Comparison of ENCODE assay signal across 9 cellular contexts in genomic region chr12:27975222-27976136, GRCh38. TPM values are rescaled to one million over a fixed set of nuclear protein-coding genes. Genes with fewer than 3 reads are reported as not detected.
DNase-seq lines count a peak whose midpoint lies in the region; ATAC-seq, FAIRE-seq and TF ChIP-seq lines count a peak whose summit lies in the region.
"Had no signal": no experiment of that assay in that cellular context is flagged by ENCODE, and none has a peak within 500 bp of the region (broad histone marks: within the 10 kb centered on the region; RNA-seq: fewer than 3 reads in every experiment).

No MANE protein-coding gene starts in this region.

- TF ChIP-seq CTCF in pancreas (IDR thresholded peaks at IDR 0.05): no peak

- intact Hi-C loops in pancreas (cut with DNase I): no loop called here

- peaks cover 0 to 17% (median 6%) of the 10 kb centered on the region in 4 donors for H3K27me3 ChIP-seq in pancreas

- no peaks in the 10 kb centered on the region for H3K36me3 ChIP-seq in pancreas

- no peak for FAIRE-seq in pancreas (lab: Jason Lieb, UNC)
- FAIRE-seq: endometrium had no signal

- H3K4me1 ChIP-seq in pancreas: no peaks in the 10 kb centered on the region

- peak overlapping the region in 3 of 4 donors; percentile 10 to 53 (median 32) for H3K4me3 ChIP-seq in pancreas

- ATAC-seq in pancreas: peak; percentile 66 to 83 (median 73)
- ATAC-seq in GM21423 (IDR thresholded peaks at IDR 0.05; ENCODE audit: unreplicated experiment): no peak
- ATAC-seq in GM19397 (IDR thresholded peaks at IDR 0.05; ENCODE audit: unreplicated experiment): no peak

- DNase-seq in DMS53 treated with DMSO at 0.1 percent for 48 hours (lab: John Stamatoyannopoulos, UW; ENCODE audit: unreplicated experiment) (peak; percentile 75), NCI-H69 (lab: John Stamatoyannopoulos, UW) (peak; percentile 10), epithelial cell of prostate (ENCODE audit: low read depth, low spot score) (no peak), pancreas (peak; percentile 23 to 70 (median 38)), DMS79 (lab: John Stamatoyannopoulos, UW) (no peak), NCI-H748 (lab: John Stamatoyannopoulos, UW; ENCODE audit: unreplicated experiment) (no peak)

- peak overlapping the region; percentile 98 for H3K27ac ChIP-seq in epithelial cell of prostate
- H3K27ac ChIP-seq in pancreas: no peak overlapping the region

- 1% methylated on average over 52 to 61 of the region's 61 CpGs for WGBS in pancreas, 2 donors

- H3K9me3 ChIP-seq in pancreas: no peaks in the 10 kb centered on the region

RNA-seq across cellular contexts. Expression of gene PTHLH, which starts 2.9 kb away (rescaled TPM):
- under 1 TPM; 0.09 to 0.79 (median 0.27) TPM for total RNA-seq in pancreas
- under 1 TPM; 0.15 to 0.89 TPM for polyA plus RNA-seq in pancreas

Comparison
In these comparisons a context has a peak if more than half of its experiments do, and no peak if none do; other contexts are left out.
1. DNase-seq: peak in DMS53 treated with DMSO at 0.1 percent for 48 hours (single experiment), NCI-H69 (single experiment) and pancreas (6 of 6); none in epithelial cell of prostate (single experiment), DMS79 (single experiment) and NCI-H748 (single experiment).
2. ATAC-seq: peak in pancreas (4 of 4); none in GM21423 (single experiment) and GM19397 (single experiment).